12 cellular contexts compared by ENCODE assay signal in genomic region chr13:110641055-110642015, GRCh38. TPM values are rescaled to one million over a fixed set of nuclear protein-coding genes. Genes with fewer than 3 reads are reported as not detected.
A peak's percentile ranks its signal among the peaks of the same experiment; 100 is the strongest.
DNase-seq lines count a peak whose midpoint lies in the region; ATAC-seq and TF ChIP-seq lines count a peak whose summit lies in the region.
"Had no signal": no experiment of that assay in that cellular context is flagged by ENCODE, and none has a peak within 500 bp of the region (broad histone marks: within the 10 kb centered on the region; RNA-seq: fewer than 3 reads in every experiment).

No MANE protein-coding gene starts in this region.

- no peaks in the 10 kb centered on the region for H3K27me3 ChIP-seq in CD8-positive, alpha-beta T cell (ENCODE audit: insufficient read depth, low read length)
- H3K27me3 ChIP-seq in muscle layer of colon (ENCODE audit: control insufficient read depth in 1 of 2, insufficient read depth in 2 of 2, low read length in 2 of 2): no peaks in the 10 kb centered on the region

- POLR2A ChIA-PET in CD8-positive, alpha-beta T cell (lab: Charles Lee): no interaction called here

- no peaks in the 10 kb centered on the region for H3K9me3 ChIP-seq in CD8-positive, alpha-beta T cell (ENCODE audit: low read length)
- H3K9me3 ChIP-seq in muscle layer of colon (ENCODE audit: low read length): no peaks in the 10 kb centered on the region

- peaks cover 44% of the 10 kb centered on the region for H3K36me3 ChIP-seq in CD8-positive, alpha-beta T cell (ENCODE audit: insufficient read depth, low read length)
- peaks cover 70% of the 10 kb centered on the region for H3K36me3 ChIP-seq in muscle layer of colon (ENCODE audit: insufficient read depth, low read length)

- H3K4me3 Mint-ChIP-seq in CD8-positive, alpha-beta T cell: no peak overlapping the region
- no peak overlapping the region for H3K4me3 Mint-ChIP-seq in progenitor cell of endocrine pancreas (ENCODE audit: low read depth)
- H3K4me3 Mint-ChIP-seq: T-helper 2 cell treated with Interferon-gamma antibody and Interleukin-4, amounts not matched to agents 5 μg/mL and 100 μg/mL, for 36 hours had no signal

- CTCF ChIA-PET in CD8-positive, alpha-beta T cell (lab: Charles Lee): no interaction called here

- TF ChIP-seq CTCF in CD8-positive, alpha-beta T cell (IDR thresholded peaks at IDR 0.05): no peak
- no peak for TF ChIP-seq CTCF in cardiac fibroblast (IDR thresholded peaks at IDR 0.05; ENCODE audit: low read depth, low read length)
- TF ChIP-seq CTCF in progenitor cell of endocrine pancreas (IDR thresholded peaks at IDR 0.05; ENCODE audit: unreplicated experiment): no peak

- no peak overlapping the region for H3K27ac ChIP-seq in CD8-positive, alpha-beta T cell (ENCODE audit: low read depth, low read length)
- peak overlapping the region; percentile 19 for H3K27ac ChIP-seq in muscle layer of colon (ENCODE audit: low read depth, low read length)

- peaks cover 10% of the 10 kb centered on the region for H3K4me1 Mint-ChIP-seq in CD8-positive, alpha-beta T cell (ENCODE audit: low read depth)
- peaks cover 8% of the 10 kb centered on the region for H3K4me1 Mint-ChIP-seq in progenitor cell of endocrine pancreas (ENCODE audit: low read depth)

- no peaks in the 10 kb centered on the region for H3K27me3 Mint-ChIP-seq in CD8-positive, alpha-beta T cell (ENCODE audit: low read depth)
- H3K27me3 Mint-ChIP-seq in progenitor cell of endocrine pancreas: no peaks in the 10 kb centered on the region

- intact Hi-C loops in CD8-positive, alpha-beta T cell (cut with DNase I, micrococcal nuclease): no loop called here

- ATAC-seq in CD8-positive, alpha-beta T cell: no peak
- ATAC-seq in activated naive CD4-positive, alpha-beta T cell treated with anti-CD3 and anti-CD28 coated beads, Interleukin-2, amount 50 U/mL, for 72 hours: no peak
- ATAC-seq in GM19035 (IDR thresholded peaks at IDR 0.05; ENCODE audit: unreplicated experiment): no peak
- ATAC-seq in GM21367 (IDR thresholded peaks at IDR 0.05; ENCODE audit: unreplicated experiment): no peak

- no peak overlapping the region for H3K4me3 ChIP-seq in CD8-positive, alpha-beta T cell (ENCODE audit: low read depth, low read length)
- no peak overlapping the region for H3K4me3 ChIP-seq in cardiac fibroblast (replicated peaks in 1 of 2; ENCODE audit: low read depth in 2 of 2, low read length in 2 of 2)
- H3K4me3 ChIP-seq in muscle layer of colon (ENCODE audit: low read depth in 1 of 2, low read length in 2 of 2): no peak overlapping the region
- H3K4me3 ChIP-seq: smooth muscle cell had no signal

- H3K27ac Mint-ChIP-seq in CD8-positive, alpha-beta T cell: peak overlapping the region; percentile 32
- H3K27ac Mint-ChIP-seq in progenitor cell of endocrine pancreas: no peak overlapping the region
- H3K27ac Mint-ChIP-seq in activated naive CD4-positive, alpha-beta T cell treated with anti-CD3 and anti-CD28 coated beads, Interleukin-2, amount 50 U/mL, for 72 hours: peak overlapping the region in 1 of 2 donors; percentile 77
- H3K27ac Mint-ChIP-seq: T-helper 2 cell treated with Interferon-gamma antibody and Interleukin-4, amounts not matched to agents 5 μg/mL and 100 μg/mL, for 36 hours had no signal

- H3K9ac ChIP-seq in muscle layer of colon (ENCODE audit: low read length): no peak overlapping the region

- H3K36me3 Mint-ChIP-seq in CD8-positive, alpha-beta T cell: peaks cover 78% of the 10 kb centered on the region
- peaks cover 25% of the 10 kb centered on the region for H3K36me3 Mint-ChIP-seq in progenitor cell of endocrine pancreas (ENCODE audit: insufficient read depth)
- H3K36me3 Mint-ChIP-seq in activated naive CD4-positive, alpha-beta T cell treated with anti-CD3 and anti-CD28 coated beads, Interleukin-2, amount 50 U/mL, for 72 hours: peaks cover 5% of the 10 kb centered on the region in 2 donors

- no peaks in the 10 kb centered on the region for H3K9me3 Mint-ChIP-seq in CD8-positive, alpha-beta T cell
- no peaks in the 10 kb centered on the region for H3K9me3 Mint-ChIP-seq in progenitor cell of endocrine pancreas (ENCODE audit: low read depth)
- no peaks in the 10 kb centered on the region for H3K9me3 Mint-ChIP-seq in activated naive CD4-positive, alpha-beta T cell treated with anti-CD3 and anti-CD28 coated beads, Interleukin-2, amount 50 U/mL, for 72 hours
- H3K9me3 Mint-ChIP-seq: T-helper 2 cell treated with Interferon-gamma antibody and Interleukin-4, amounts not matched to agents 5 μg/mL and 100 μg/mL, for 36 hours had no signal

- no peak for DNase-seq in CD8-positive, alpha-beta T cell
- DNase-seq in NCI-H1105 treated with DMSO at 0.1 percent for 48 hours (lab: John Stamatoyannopoulos, UW): peak; percentile 50
- peak; percentile 27 to 39 for DNase-seq in cardiac fibroblast (ENCODE audit: low read depth in 2 of 2)
- DNase-seq in progenitor cell of endocrine pancreas (ENCODE audit: low spot score, unreplicated experiment): no peak
- no peak for DNase-seq in activated naive CD4-positive, alpha-beta T cell treated with anti-CD3 and anti-CD28 coated beads, Interleukin-2, amount 50 U/mL, for 72 hours (ENCODE audit: low spot score in 2 of 2)
- DNase-seq: amygdala, OCI-M1 had no signal

- no peaks in the 10 kb centered on the region for H3K4me1 ChIP-seq in CD8-positive, alpha-beta T cell (ENCODE audit: insufficient read depth, low read length)
- peaks cover 22% of the 10 kb centered on the region for H3K4me1 ChIP-seq in muscle layer of colon (ENCODE audit: insufficient read depth, low read length)

RNA-seq across cellular contexts. Expression of gene NAXD, which starts 26.0 kb away (rescaled TPM):
- total RNA-seq in CD8-positive, alpha-beta T cell: 10 to 100 TPM; 23.4 to 25.6 TPM
- total RNA-seq in progenitor cell of endocrine pancreas: 32.4 and 34.2 TPM in 2 replicates
- 10 to 100 TPM; 19.7 to 24.8 TPM for total RNA-seq in activated naive CD4-positive, alpha-beta T cell treated with anti-CD3 and anti-CD28 coated beads, Interleukin-2, amount 50 U/mL, for 72 hours

Comparison
In these comparisons a context has a peak if more than half of its experiments do, and no peak if none do; other contexts are left out.
1. DNase-seq: peak in NCI-H1105 treated with DMSO at 0.1 percent for 48 hours (single experiment) and cardiac fibroblast (2 of 2); none in CD8-positive, alpha-beta T cell (0 of 7), progenitor cell of endocrine pancreas (single experiment) and activated naive CD4-positive, alpha-beta T cell treated with anti-CD3 and anti-CD28 coated beads, Interleukin-2, amount 50 U/mL, for 72 hours (0 of 2).